ENCODE assay signal across 20 cellular contexts in the genomic region with DNA sequence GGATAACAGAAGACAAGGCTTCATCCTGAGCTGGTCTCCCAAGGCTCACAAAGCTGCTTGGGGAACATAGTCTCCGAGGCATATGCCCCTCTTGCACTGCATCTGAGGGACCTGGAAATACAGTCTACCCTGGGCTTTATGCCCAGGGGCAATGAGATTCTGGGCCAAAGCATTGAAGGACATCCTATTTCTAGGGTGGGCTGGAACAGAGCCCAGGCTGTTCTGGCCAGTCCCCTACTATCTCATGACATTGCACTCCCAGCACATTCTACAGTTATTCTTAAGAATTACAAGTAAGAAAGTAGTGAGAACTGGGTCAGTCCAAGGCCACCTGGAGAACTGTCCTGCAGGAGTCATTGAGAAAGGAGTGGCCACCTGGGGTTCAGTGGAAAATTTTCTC.
"Had no signal": no experiment of that assay in that cellular context is flagged by ENCODE, and none has a peak within 500 bp of the region (broad histone marks: within the 10 kb centered on the region; RNA-seq: fewer than 3 reads in every experiment).

No MANE protein-coding gene starts in this region.

- H3K9me3 Mint-ChIP-seq: activated naive CD4-positive, alpha-beta T cell treated with anti-CD3 and anti-CD28 coated beads, Interleukin-2, amount 10 ng/mL, durations not matched to agents 7 days and 5 days; activated T-cell treated with anti-CD3 and anti-CD28 coated beads, Interleukin-2, amount 50 U/mL, for 4 hours; activated T-helper 2 cell treated with anti-CD3 and anti-CD28 coated beads, Interferon-gamma antibody, Interleukin-2, Interleukin-4, amounts not matched to agents 10 μg/mL and 5 μg/mL and 100 μg/mL, durations not matched to agents 14 hours and 24 hours and 36 hours; memory B cell; nephron progenitor cell had no signal

- DNase-seq: activated CD4-positive, alpha-beta T cell treated with anti-CD3 and anti-CD28 coated beads for 1 hour; activated CD8-positive, alpha-beta memory T cell treated with anti-CD3 and anti-CD28 coated beads for 24 hours; activated CD8-positive, alpha-beta memory T cell treated with anti-CD3 and anti-CD28 coated beads, Interleukin-2, amount 50 U/mL, for 4 hours; activated naive CD4-positive, alpha-beta T cell treated with anti-CD3 and anti-CD28 coated beads, Interleukin-2, amount 10 ng/mL, durations not matched to agents 7 days and 5 days; activated T-cell treated with anti-CD3 and anti-CD28 coated beads, Interleukin-2, amount 50 U/mL, for 4 hours; body of pancreas; foreskin keratinocyte; kidney glomerular epithelial cell; mucosa of descending colon; nephron progenitor cell; sigmoid colon; stimulated activated CD4-positive, alpha-beta T cell treated with anti-CD3 and anti-CD28 coated beads, Interleukin-2, amount 100 ng/mL, for 48 hours; stimulated activated naive CD4-positive, alpha-beta T cell; T-helper 1 cell; upper lobe of left lung had no signal

- H3K9me3 ChIP-seq: body of pancreas, mucosa of descending colon, sigmoid colon, thoracic aorta, upper lobe of left lung had no signal

- H3K36me3 Mint-ChIP-seq: activated naive CD4-positive, alpha-beta T cell treated with anti-CD3 and anti-CD28 coated beads, Interleukin-2, amount 10 ng/mL, durations not matched to agents 7 days and 5 days; memory B cell had no signal

- H3K27ac Mint-ChIP-seq: activated naive CD4-positive, alpha-beta T cell treated with anti-CD3 and anti-CD28 coated beads, Interleukin-2, amount 10 ng/mL, durations not matched to agents 7 days and 5 days; activated T-helper 2 cell treated with anti-CD3 and anti-CD28 coated beads, Interferon-gamma antibody, Interleukin-2, Interleukin-4, amounts not matched to agents 10 μg/mL and 5 μg/mL and 100 μg/mL, durations not matched to agents 14 hours and 24 hours and 36 hours; memory B cell; nephron progenitor cell had no signal

- H3K4me3 ChIP-seq: body of pancreas, cardiac muscle cell, mucosa of descending colon, sigmoid colon, thoracic aorta, upper lobe of left lung had no signal

- H3K4me1 ChIP-seq: body of pancreas, sigmoid colon had no signal

- H3K4me3 Mint-ChIP-seq: activated naive CD4-positive, alpha-beta T cell treated with anti-CD3 and anti-CD28 coated beads, Interleukin-2, amount 10 ng/mL, durations not matched to agents 7 days and 5 days; activated T-cell treated with anti-CD3 and anti-CD28 coated beads, Interleukin-2, amount 50 U/mL, for 4 hours; memory B cell; nephron progenitor cell had no signal

- H3K27ac ChIP-seq: body of pancreas, cardiac muscle cell, sigmoid colon, thoracic aorta, upper lobe of left lung had no signal

- H3K4me1 Mint-ChIP-seq: activated naive CD4-positive, alpha-beta T cell treated with anti-CD3 and anti-CD28 coated beads, Interleukin-2, amount 10 ng/mL, durations not matched to agents 7 days and 5 days; memory B cell had no signal

- H3K27me3 ChIP-seq: body of pancreas, cardiac muscle cell, foreskin keratinocyte, sigmoid colon, upper lobe of left lung had no signal

- H3K36me3 ChIP-seq: cardiac muscle cell, sigmoid colon, thoracic aorta, upper lobe of left lung had no signal

- ATAC-seq: activated T-cell treated with anti-CD3 and anti-CD28 coated beads, Interleukin-2, amount 50 U/mL, for 4 hours; body of pancreas; foreskin keratinocyte; mucosa of descending colon; SK-N-SH treated with all-trans-retinoic acid at 6 μM for 48 hours had no signal
